Comparison of ENCODE assay signal across 2 cellular contexts in the genomic region with DNA sequence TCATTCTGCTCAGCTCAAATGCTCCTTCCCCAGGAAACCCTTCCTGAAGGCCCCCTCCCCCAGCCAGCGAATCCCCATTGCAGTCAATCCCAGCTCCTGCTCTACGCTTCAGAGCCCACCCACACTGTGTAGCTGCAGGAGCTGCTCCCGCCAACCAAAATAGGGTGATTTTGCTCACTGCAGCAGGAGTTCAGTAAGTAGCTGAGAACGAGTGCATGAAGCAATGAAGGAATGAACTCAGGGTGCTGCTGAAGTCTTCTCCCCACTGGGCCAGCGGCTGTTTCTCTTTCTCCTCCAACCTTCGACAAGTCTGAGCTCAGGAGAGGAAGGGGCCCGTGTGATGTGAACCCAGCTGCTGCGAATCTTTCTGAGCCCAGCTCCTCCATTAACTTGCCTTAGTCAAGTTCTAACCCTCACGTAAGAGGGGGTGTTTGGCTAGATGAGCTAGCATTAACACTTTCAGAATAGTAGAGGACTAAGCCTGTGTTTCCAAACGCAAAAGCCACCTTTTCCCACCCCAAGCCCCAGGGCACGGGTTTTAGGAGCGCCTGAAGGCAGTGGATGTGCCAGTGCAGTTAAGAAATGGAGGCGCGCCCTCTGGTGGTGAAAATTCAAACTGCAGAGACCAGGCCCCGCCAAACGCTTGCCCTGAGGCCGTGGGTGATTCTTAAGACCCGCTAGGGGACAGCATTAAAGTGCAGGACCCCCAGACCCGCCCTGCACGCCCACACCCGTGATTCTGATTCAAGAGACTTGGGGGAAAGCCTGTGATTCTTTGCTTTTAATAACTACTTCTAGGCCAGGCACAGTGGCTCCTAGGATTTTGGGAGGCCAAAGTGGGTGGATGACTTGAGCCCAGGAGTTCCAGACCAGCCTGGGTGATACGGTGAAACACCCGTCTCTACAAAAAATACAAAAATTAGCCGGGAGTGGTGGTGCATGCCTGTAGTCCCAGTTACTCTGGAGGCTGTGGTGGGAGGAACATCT.
TF ChIP-seq lines count a peak whose summit lies in the region.

No MANE protein-coding gene starts in this region.

TF ChIP-seq in GM12891, 5 proteins besides CTCF, POLR2A, EP300 and RAD21:
- TF ChIP-seq POU2F2 (IDR thresholded peaks at IDR 0.05; ENCODE audit: low read depth, low read length) = no peak
TF ChIP-seq in GM12891: peak in this region for 0.

TF ChIP-seq in HepG2, 621 proteins besides CTCF, POLR2A, EP300 and RAD21 (continues in another document):
- no peak for TF ChIP-seq TRIM24 (CRISPR knock-in tag; IDR thresholded peaks at IDR 0.05)
- no peak for TF ChIP-seq SRSF1 (optimal IDR thresholded peaks at IDR 0.05; ENCODE audit: low read depth, low read length)
- peak; percentile 10; the same call in 1 of the 2 replicates for TF ChIP-seq HNF4A (CRISPR knock-in tag; IDR thresholded peaks at IDR 0.05)
- 0 out of 2 replicates have a peak, but pooled peaks have one; percentile 24 for TF ChIP-seq ZNF317 (CRISPR knock-in tag; IDR thresholded peaks at IDR 0.05)
- TF ChIP-seq PHF20 (CRISPR knock-in tag; IDR thresholded peaks at IDR 0.05) = no peak
- TF ChIP-seq ZNF747 (CRISPR knock-in tag; IDR thresholded peaks at IDR 0.05; ENCODE audit: borderline replicate concordance) = no peak
- TF ChIP-seq, protein P1, sequence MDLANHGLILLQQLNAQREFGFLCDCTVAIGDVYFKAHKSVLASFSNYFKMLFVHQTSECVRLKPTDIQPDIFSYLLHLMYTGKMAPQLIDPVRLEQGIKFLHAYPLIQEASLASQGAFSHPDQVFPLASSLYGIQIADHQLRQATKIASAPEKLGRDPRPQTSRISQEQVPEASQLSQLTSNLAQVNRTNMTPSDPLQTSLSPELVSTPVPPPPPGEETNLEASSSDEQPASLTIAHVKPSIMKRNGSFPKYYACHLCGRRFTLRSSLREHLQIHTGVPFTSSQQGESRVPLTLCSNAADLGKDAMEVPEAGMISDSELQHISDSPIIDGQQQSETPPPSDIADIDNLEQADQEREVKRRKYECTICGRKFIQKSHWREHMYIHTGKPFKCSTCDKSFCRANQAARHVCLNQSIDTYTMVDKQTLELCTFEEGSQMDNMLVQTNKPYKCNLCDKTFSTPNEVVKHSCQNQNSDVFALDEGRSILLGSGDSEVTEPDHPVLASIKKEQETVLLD (CRISPR knock-in tag; IDR thresholded peaks at IDR 0.05; ENCODE audit: low read depth) = no peak
- TF ChIP-seq, protein P2, sequence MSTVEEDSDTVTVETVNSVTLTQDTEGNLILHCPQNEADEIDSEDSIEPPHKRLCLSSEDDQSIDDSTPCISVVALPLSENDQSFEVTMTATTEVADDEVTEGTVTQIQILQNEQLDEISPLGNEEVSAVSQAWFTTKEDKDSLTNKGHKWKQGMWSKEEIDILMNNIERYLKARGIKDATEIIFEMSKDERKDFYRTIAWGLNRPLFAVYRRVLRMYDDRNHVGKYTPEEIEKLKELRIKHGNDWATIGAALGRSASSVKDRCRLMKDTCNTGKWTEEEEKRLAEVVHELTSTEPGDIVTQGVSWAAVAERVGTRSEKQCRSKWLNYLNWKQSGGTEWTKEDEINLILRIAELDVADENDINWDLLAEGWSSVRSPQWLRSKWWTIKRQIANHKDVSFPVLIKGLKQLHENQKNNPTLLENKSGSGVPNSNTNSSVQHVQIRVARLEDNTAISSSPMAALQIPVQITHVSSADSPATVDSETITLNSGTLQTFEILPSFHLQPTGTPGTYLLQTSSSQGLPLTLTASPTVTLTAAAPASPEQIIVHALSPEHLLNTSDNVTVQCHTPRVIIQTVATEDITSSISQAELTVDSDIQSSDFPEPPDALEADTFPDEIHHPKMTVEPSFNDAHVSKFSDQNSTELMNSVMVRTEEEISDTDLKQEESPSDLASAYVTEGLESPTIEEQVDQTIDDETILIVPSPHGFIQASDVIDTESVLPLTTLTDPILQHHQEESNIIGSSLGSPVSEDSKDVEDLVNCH (CRISPR knock-in tag; IDR thresholded peaks at IDR 0.05) = no peak
- TF ChIP-seq, protein P3, sequence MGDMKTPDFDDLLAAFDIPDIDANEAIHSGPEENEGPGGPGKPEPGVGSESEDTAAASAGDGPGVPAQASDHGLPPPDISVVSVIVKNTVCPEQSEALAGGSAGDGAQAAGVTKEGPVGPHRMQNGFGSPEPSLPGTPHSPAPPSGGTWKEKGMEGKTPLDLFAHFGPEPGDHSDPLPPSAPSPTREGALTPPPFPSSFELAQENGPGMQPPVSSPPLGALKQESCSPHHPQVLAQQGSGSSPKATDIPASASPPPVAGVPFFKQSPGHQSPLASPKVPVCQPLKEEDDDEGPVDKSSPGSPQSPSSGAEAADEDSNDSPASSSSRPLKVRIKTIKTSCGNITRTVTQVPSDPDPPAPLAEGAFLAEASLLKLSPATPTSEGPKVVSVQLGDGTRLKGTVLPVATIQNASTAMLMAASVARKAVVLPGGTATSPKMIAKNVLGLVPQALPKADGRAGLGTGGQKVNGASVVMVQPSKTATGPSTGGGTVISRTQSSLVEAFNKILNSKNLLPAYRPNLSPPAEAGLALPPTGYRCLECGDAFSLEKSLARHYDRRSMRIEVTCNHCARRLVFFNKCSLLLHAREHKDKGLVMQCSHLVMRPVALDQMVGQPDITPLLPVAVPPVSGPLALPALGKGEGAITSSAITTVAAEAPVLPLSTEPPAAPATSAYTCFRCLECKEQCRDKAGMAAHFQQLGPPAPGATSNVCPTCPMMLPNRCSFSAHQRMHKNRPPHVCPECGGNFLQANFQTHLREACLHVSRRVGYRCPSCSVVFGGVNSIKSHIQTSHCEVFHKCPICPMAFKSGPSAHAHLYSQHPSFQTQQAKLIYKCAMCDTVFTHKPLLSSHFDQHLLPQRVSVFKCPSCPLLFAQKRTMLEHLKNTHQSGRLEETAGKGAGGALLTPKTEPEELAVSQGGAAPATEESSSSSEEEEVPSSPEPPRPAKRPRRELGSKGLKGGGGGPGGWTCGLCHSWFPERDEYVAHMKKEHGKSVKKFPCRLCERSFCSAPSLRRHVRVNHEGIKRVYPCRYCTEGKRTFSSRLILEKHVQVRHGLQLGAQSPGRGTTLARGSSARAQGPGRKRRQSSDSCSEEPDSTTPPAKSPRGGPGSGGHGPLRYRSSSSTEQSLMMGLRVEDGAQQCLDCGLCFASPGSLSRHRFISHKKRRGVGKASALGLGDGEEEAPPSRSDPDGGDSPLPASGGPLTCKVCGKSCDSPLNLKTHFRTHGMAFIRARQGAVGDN (CRISPR knock-in tag; IDR thresholded peaks at IDR 0.05) = peak; percentile 55
- TF ChIP-seq EHMT2 (IDR thresholded peaks at IDR 0.05; ENCODE audit: borderline replicate concordance, low read depth, low read length) = no peak
- TF ChIP-seq PHB2 (IDR thresholded peaks at IDR 0.05; ENCODE audit: partially characterized antibody) = no peak
- TF ChIP-seq, protein P4, sequence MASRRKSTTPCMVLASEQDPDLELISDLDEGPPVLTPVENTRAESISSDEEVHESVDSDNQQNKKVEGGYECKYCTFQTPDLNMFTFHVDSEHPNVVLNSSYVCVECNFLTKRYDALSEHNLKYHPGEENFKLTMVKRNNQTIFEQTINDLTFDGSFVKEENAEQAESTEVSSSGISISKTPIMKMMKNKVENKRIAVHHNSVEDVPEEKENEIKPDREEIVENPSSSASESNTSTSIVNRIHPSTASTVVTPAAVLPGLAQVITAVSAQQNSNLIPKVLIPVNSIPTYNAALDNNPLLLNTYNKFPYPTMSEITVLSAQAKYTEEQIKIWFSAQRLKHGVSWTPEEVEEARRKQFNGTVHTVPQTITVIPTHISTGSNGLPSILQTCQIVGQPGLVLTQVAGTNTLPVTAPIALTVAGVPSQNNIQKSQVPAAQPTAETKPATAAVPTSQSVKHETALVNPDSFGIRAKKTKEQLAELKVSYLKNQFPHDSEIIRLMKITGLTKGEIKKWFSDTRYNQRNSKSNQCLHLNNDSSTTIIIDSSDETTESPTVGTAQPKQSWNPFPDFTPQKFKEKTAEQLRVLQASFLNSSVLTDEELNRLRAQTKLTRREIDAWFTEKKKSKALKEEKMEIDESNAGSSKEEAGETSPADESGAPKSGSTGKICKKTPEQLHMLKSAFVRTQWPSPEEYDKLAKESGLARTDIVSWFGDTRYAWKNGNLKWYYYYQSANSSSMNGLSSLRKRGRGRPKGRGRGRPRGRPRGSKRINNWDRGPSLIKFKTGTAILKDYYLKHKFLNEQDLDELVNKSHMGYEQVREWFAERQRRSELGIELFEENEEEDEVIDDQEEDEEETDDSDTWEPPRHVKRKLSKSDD (CRISPR knock-in tag; IDR thresholded peaks at IDR 0.05; ENCODE audit: low read depth) = no peak
- TF ChIP-seq, protein P5, sequence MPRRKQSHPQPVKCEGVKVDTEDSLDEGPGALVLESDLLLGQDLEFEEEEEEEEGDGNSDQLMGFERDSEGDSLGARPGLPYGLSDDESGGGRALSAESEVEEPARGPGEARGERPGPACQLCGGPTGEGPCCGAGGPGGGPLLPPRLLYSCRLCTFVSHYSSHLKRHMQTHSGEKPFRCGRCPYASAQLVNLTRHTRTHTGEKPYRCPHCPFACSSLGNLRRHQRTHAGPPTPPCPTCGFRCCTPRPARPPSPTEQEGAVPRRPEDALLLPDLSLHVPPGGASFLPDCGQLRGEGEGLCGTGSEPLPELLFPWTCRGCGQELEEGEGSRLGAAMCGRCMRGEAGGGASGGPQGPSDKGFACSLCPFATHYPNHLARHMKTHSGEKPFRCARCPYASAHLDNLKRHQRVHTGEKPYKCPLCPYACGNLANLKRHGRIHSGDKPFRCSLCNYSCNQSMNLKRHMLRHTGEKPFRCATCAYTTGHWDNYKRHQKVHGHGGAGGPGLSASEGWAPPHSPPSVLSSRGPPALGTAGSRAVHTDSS (CRISPR knock-in tag; conservative IDR thresholded peaks at IDR 0.05) = no peak
- TF ChIP-seq, protein P6, sequence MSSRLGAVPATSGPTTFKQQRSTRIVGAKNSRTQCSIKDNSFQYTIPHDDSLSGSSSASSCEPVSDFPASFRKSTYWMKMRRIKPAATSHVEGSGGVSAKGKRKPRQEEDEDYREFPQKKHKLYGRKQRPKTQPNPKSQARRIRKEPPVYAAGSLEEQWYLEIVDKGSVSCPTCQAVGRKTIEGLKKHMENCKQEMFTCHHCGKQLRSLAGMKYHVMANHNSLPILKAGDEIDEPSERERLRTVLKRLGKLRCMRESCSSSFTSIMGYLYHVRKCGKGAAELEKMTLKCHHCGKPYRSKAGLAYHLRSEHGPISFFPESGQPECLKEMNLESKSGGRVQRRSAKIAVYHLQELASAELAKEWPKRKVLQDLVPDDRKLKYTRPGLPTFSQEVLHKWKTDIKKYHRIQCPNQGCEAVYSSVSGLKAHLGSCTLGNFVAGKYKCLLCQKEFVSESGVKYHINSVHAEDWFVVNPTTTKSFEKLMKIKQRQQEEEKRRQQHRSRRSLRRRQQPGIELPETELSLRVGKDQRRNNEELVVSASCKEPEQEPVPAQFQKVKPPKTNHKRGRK (CRISPR knock-in tag; IDR thresholded peaks at IDR 0.05) = no peak
- TF ChIP-seq, protein P7, sequence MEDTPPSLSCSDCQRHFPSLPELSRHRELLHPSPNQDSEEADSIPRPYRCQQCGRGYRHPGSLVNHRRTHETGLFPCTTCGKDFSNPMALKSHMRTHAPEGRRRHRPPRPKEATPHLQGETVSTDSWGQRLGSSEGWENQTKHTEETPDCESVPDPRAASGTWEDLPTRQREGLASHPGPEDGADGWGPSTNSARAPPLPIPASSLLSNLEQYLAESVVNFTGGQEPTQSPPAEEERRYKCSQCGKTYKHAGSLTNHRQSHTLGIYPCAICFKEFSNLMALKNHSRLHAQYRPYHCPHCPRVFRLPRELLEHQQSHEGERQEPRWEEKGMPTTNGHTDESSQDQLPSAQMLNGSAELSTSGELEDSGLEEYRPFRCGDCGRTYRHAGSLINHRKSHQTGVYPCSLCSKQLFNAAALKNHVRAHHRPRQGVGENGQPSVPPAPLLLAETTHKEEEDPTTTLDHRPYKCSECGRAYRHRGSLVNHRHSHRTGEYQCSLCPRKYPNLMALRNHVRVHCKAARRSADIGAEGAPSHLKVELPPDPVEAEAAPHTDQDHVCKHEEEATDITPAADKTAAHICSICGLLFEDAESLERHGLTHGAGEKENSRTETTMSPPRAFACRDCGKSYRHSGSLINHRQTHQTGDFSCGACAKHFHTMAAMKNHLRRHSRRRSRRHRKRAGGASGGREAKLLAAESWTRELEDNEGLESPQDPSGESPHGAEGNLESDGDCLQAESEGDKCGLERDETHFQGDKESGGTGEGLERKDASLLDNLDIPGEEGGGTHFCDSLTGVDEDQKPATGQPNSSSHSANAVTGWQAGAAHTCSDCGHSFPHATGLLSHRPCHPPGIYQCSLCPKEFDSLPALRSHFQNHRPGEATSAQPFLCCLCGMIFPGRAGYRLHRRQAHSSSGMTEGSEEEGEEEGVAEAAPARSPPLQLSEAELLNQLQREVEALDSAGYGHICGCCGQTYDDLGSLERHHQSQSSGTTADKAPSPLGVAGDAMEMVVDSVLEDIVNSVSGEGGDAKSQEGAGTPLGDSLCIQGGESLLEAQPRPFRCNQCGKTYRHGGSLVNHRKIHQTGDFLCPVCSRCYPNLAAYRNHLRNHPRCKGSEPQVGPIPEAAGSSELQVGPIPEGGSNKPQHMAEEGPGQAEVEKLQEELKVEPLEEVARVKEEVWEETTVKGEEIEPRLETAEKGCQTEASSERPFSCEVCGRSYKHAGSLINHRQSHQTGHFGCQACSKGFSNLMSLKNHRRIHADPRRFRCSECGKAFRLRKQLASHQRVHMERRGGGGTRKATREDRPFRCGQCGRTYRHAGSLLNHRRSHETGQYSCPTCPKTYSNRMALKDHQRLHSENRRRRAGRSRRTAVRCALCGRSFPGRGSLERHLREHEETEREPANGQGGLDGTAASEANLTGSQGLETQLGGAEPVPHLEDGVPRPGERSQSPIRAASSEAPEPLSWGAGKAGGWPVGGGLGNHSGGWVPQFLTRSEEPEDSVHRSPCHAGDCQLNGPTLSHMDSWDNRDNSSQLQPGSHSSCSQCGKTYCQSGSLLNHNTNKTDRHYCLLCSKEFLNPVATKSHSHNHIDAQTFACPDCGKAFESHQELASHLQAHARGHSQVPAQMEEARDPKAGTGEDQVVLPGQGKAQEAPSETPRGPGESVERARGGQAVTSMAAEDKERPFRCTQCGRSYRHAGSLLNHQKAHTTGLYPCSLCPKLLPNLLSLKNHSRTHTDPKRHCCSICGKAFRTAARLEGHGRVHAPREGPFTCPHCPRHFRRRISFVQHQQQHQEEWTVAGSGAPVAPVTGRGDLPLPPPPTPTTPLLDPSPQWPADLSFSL (CRISPR knock-in tag; IDR thresholded peaks at IDR 0.05) = no peak
- TF ChIP-seq MEIS2 (CRISPR knock-in tag; IDR thresholded peaks at IDR 0.05) = no peak
- TF ChIP-seq SMC3 (IDR thresholded peaks at IDR 0.05; ENCODE audit: low read length) = peak; percentile 72
- TF ChIP-seq CHCHD3 (CRISPR knock-in tag; IDR thresholded peaks at IDR 0.05) = no peak
- TF ChIP-seq ZNF331 (CRISPR knock-in tag; IDR thresholded peaks at IDR 0.05) = no peak
- TF ChIP-seq RFXANK (CRISPR knock-in tag; IDR thresholded peaks at IDR 0.05) = no peak
- TF ChIP-seq, protein P8, sequence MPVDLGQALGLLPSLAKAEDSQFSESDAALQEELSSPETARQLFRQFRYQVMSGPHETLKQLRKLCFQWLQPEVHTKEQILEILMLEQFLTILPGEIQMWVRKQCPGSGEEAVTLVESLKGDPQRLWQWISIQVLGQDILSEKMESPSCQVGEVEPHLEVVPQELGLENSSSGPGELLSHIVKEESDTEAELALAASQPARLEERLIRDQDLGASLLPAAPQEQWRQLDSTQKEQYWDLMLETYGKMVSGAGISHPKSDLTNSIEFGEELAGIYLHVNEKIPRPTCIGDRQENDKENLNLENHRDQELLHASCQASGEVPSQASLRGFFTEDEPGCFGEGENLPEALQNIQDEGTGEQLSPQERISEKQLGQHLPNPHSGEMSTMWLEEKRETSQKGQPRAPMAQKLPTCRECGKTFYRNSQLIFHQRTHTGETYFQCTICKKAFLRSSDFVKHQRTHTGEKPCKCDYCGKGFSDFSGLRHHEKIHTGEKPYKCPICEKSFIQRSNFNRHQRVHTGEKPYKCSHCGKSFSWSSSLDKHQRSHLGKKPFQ (CRISPR knock-in tag; IDR thresholded peaks at IDR 0.05; ENCODE audit: insufficient replicate concordance) = no peak
- no peak for TF ChIP-seq ZSCAN29 (CRISPR knock-in tag; conservative IDR thresholded peaks at IDR 0.05)
